Comparison of ENCODE assay signal across 10 cellular contexts in the genomic region with DNA sequence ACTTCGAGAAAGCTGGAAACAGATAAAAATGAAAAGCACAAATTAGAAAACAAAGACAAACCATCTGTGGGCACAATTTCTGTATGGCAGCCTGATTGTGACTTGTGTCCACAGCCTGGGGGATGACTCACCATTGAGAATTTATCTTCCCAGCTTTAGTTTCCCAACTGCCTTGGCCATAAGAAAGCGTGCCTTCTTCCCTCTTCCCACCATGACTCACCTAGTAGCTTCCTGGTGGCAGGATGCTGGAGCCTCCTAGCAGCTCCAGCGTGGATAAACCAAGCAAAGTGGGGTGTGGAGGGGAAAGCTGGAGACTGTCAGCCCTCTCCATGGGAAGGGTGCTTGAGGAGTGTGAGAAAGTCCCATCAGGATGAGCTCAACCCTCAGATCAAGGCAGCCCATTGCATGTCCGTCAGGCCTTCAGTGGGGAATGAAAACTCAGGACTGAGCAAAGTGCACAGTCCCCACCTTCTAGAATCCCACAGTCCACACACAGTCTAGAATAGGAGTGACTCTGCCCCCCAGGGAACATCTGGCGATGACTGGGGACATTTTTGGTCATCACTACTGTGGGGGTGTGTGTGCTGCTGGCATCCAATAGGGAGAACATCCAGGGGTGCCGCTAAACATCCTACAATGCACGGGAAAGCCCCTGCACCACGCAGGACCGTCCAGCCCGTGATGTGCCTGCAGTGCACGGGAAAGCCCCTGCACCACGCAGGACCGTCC. TPM values are rescaled to one million over a fixed set of nuclear protein-coding genes. Genes with fewer than 3 reads are reported as not detected.
DNase-seq lines count a peak whose midpoint lies in the region; ATAC-seq, FAIRE-seq and TF ChIP-seq lines count a peak whose summit lies in the region.
"Had no signal": no experiment of that assay in that cellular context is flagged by ENCODE, and none has a peak within 500 bp of the region (broad histone marks: within the 10 kb centered on the region; RNA-seq: fewer than 3 reads in every experiment).

No MANE protein-coding gene starts in this region.

- peaks cover 6% of the 10 kb centered on the region for H3K9me3 Mint-ChIP-seq in stimulated activated effector memory CD8-positive, alpha-beta T cell treated with anti-CD3 and anti-CD28 coated beads, Interleukin-12 subunit alpha, Interleukin-12 subunit beta, amount 100 ng/mL, for 72 hours
- H3K9me3 Mint-ChIP-seq: neural crest cell had no signal

- H3K27ac ChIP-seq in tibial nerve = no peak overlapping the region

- peak; percentile 31 for ATAC-seq in stimulated activated effector memory CD8-positive, alpha-beta T cell treated with anti-CD3 and anti-CD28 coated beads, Interleukin-12 subunit alpha, Interleukin-12 subunit beta, amount 100 ng/mL, for 72 hours
- no peak for ATAC-seq in HG02798 (IDR thresholded peaks at IDR 0.05; ENCODE audit: poor library complexity, unreplicated experiment)
- ATAC-seq in GM21515 (IDR thresholded peaks at IDR 0.05; ENCODE audit: unreplicated experiment) = no peak

- TF ChIP-seq CTCF in fibroblast of pulmonary artery (IDR thresholded peaks at IDR 0.05; ENCODE audit: low read length, missing control alignments) = no peak
- TF ChIP-seq CTCF in tibial nerve (IDR thresholded peaks at IDR 0.05) = no peak

- H3K36me3 Mint-ChIP-seq in stimulated activated effector memory CD8-positive, alpha-beta T cell treated with anti-CD3 and anti-CD28 coated beads, Interleukin-12 subunit alpha, Interleukin-12 subunit beta, amount 100 ng/mL, for 72 hours = no peaks in the 10 kb centered on the region
- H3K36me3 Mint-ChIP-seq: T-cell had no signal

- WGBS in tibial nerve, 2 donors = 70 to 89% methylated on average over 5 to 12 of the region's 13 CpGs

- no peaks in the 10 kb centered on the region for H3K36me3 ChIP-seq in tibial nerve

- peak; percentile 88 for FAIRE-seq in H54 (lab: Jason Lieb, UNC)

- no peaks in the 10 kb centered on the region for H3K27me3 ChIP-seq in tibial nerve

- peak in 1 of 2 donors; percentile 8 for TF ChIP-seq EP300 in tibial nerve (IDR thresholded peaks at IDR 0.05)

- in situ Hi-C loops in SK-MEL-5 (cut with HindIII; ENCODE audit: low pct_unique_long_range_greater_than_20kb, low sequenced_read_pairs) = no loop called here

- no peaks in the 10 kb centered on the region for H3K9me3 ChIP-seq in tibial nerve

- H3K27ac Mint-ChIP-seq in stimulated activated effector memory CD8-positive, alpha-beta T cell treated with anti-CD3 and anti-CD28 coated beads, Interleukin-12 subunit alpha, Interleukin-12 subunit beta, amount 100 ng/mL, for 72 hours = peak overlapping the region; percentile 56

- H3K4me3 ChIP-seq in fibroblast of pulmonary artery (replicated peaks; ENCODE audit: low read depth, low read length) (no peak overlapping the region), tibial nerve (no peak overlapping the region)

- peaks cover 23% of the 10 kb centered on the region for H3K4me1 Mint-ChIP-seq in stimulated activated effector memory CD8-positive, alpha-beta T cell treated with anti-CD3 and anti-CD28 coated beads, Interleukin-12 subunit alpha, Interleukin-12 subunit beta, amount 100 ng/mL, for 72 hours
- H3K4me1 Mint-ChIP-seq: neural crest cell had no signal

- DNase-seq in H54 (ENCODE audit: insufficient read length, low spot score) = peak; percentile 66
- peak; percentile 30 for DNase-seq in SK-MEL-5 (ENCODE audit: low read depth, low spot score)
- peak; percentile 91 for DNase-seq in fibroblast of pulmonary artery (ENCODE audit: low read depth)
- peak in 1 of 2 donors; percentile 48 for DNase-seq in stimulated activated effector memory CD8-positive, alpha-beta T cell treated with anti-CD3 and anti-CD28 coated beads, Interleukin-12 subunit alpha, Interleukin-12 subunit beta, amount 100 ng/mL, for 72 hours (ENCODE audit: low spot score in 2 of 2)
- DNase-seq in tibial nerve (ENCODE audit: low spot score in 2 of 2) = no peak

- no peak for TF ChIP-seq POLR2A in H54 (IDR thresholded peaks at IDR 0.05; ENCODE audit: low read depth, low read length)
- TF ChIP-seq POLR2A in tibial nerve (IDR thresholded peaks at IDR 0.05) = no peak

- H3K4me3 Mint-ChIP-seq in stimulated activated effector memory CD8-positive, alpha-beta T cell treated with anti-CD3 and anti-CD28 coated beads, Interleukin-12 subunit alpha, Interleukin-12 subunit beta, amount 100 ng/mL, for 72 hours = no peak overlapping the region
- H3K4me3 Mint-ChIP-seq: neural crest cell, T-cell had no signal

- H3K4me1 ChIP-seq in tibial nerve = peaks cover 0 to 13% (median 4%) of the 10 kb centered on the region in 4 donors

RNA-seq across cellular contexts. Expression of a gene that starts 21.0 kb away (rescaled TPM):
- not detected in 2 replicates for total RNA-seq in SK-MEL-5 (2014; rRNA removed; shearing (Covaris generic))
- polyA plus RNA-seq in SK-MEL-5 (2015; cell fraction: cytosol; rRNA removed) = not detected in 2 replicates
- not detected in 2 replicates for polyA plus RNA-seq in SK-MEL-5 (2015; cell fraction: nucleus; rRNA removed)
- total RNA-seq in tibial nerve = not detected
- total RNA-seq: glomerular endothelial cell, neural crest cell, T-cell had no signal

RNA-seq across cellular contexts. Expression of a gene that starts 22.4 kb away (rescaled TPM):
- not detected in 2 replicates for total RNA-seq in SK-MEL-5 (2014; rRNA removed; shearing (Covaris generic))
- polyA plus RNA-seq in SK-MEL-5 (2015; cell fraction: cytosol; rRNA removed) = 0.12 TPM in 1 of 2 replicates, not detected in the other
- polyA plus RNA-seq in SK-MEL-5 (2015; cell fraction: nucleus; rRNA removed) = not detected in 2 replicates
- total RNA-seq in tibial nerve = under 1 TPM in 1 of 4 donors, not detected in 3; 0.63 TPM
- total RNA-seq: glomerular endothelial cell, neural crest cell, T-cell had no signal

RNA-seq across cellular contexts. Expression of a gene that starts 42.9 kb away (rescaled TPM):
- total RNA-seq in SK-MEL-5 (2014; rRNA removed; shearing (Covaris generic)) = 0.92 and 1.7 TPM in 2 replicates
- polyA plus RNA-seq in SK-MEL-5 (2015; cell fraction: cytosol; rRNA removed) = 1.2 and 1.4 TPM in 2 replicates
- 0.18 and 2.5 TPM in 2 replicates for polyA plus RNA-seq in SK-MEL-5 (2015; cell fraction: nucleus; rRNA removed)
- total RNA-seq in tibial nerve = 10 to 100 TPM in 2 of 4 donors, 1 to 10 TPM in 2; 5.7 to 13.9 (median 9.0) TPM
- total RNA-seq: neural crest cell had no signal

RNA-seq across cellular contexts. Expression of a gene that starts 52.4 kb away (rescaled TPM):
- total RNA-seq in SK-MEL-5 (2014; rRNA removed; shearing (Covaris generic)) = not detected in 2 replicates
- not detected in 2 replicates for polyA plus RNA-seq in SK-MEL-5 (2015; cell fraction: cytosol; rRNA removed)
- not detected in 2 replicates for polyA plus RNA-seq in SK-MEL-5 (2015; cell fraction: nucleus; rRNA removed)
- total RNA-seq in tibial nerve = not detected
- total RNA-seq: glomerular endothelial cell, neural crest cell had no signal

Comparison
In these comparisons a context has a peak if more than half of its experiments do, and no peak if none do; other contexts are left out.
1. DNase-seq: peak in H54 (single experiment), SK-MEL-5 (single experiment) and fibroblast of pulmonary artery (single experiment); none in tibial nerve (0 of 2).